In genomic region chr9:135574331-135574730, GRCh38 we compare ENCODE assay signal across 27 cellular contexts. TPM values are rescaled to one million over a fixed set of nuclear protein-coding genes. Genes with fewer than 3 reads are reported as not detected.
"Had no signal": no experiment of that assay in that cellular context is flagged by ENCODE, and none has a peak within 500 bp of the region (broad histone marks: within the 10 kb centered on the region; RNA-seq: fewer than 3 reads in every experiment).

No MANE protein-coding gene starts in this region.

- H3K36me3 Mint-ChIP-seq: natural killer cell treated with Interleukin-12 subunit alpha and Interleukin-12 subunit beta and Interleukin-15 and Interleukin-18, amount 100 ng/mL, for 72 hours; neural progenitor cell; stimulated activated effector memory CD8-positive, alpha-beta T cell treated with anti-CD3 and anti-CD28 coated beads, Interleukin-12 subunit alpha, Interleukin-12 subunit beta, amount 100 ng/mL, for 72 hours had no signal

- H3K4me3 ChIP-seq: colonic mucosa, hepatocyte, neural progenitor cell, prostate gland, right lobe of liver, tibial nerve had no signal

- H3K27ac ChIP-seq: colonic mucosa, hepatocyte, neural progenitor cell, parathyroid adenoma, prostate gland, right lobe of liver, tibial nerve had no signal

- H3K27ac Mint-ChIP-seq: endodermal cell; natural killer cell treated with Interleukin-12 subunit alpha and Interleukin-12 subunit beta and Interleukin-15 and Interleukin-18, amount 100 ng/mL, for 72 hours; neural progenitor cell; stimulated activated effector memory CD8-positive, alpha-beta T cell treated with anti-CD3 and anti-CD28 coated beads, Interleukin-12 subunit alpha, Interleukin-12 subunit beta, amount 100 ng/mL, for 72 hours had no signal

- H2AFZ ChIP-seq: hepatocyte, neural progenitor cell, parathyroid adenoma had no signal

- H3K9me3 ChIP-seq: colonic mucosa, prostate gland, right lobe of liver had no signal

- H3K4me2 ChIP-seq: hepatocyte, neural progenitor cell had no signal

- H3K9me3 Mint-ChIP-seq: natural killer cell treated with Interleukin-12 subunit alpha and Interleukin-12 subunit beta and Interleukin-15 and Interleukin-18, amount 100 ng/mL, for 72 hours had no signal

- H3K79me2 ChIP-seq: hepatocyte, parathyroid adenoma had no signal

- H3K4me1 Mint-ChIP-seq: endodermal cell; neural progenitor cell; stimulated activated effector memory CD8-positive, alpha-beta T cell treated with anti-CD3 and anti-CD28 coated beads, Interleukin-12 subunit alpha, Interleukin-12 subunit beta, amount 100 ng/mL, for 72 hours had no signal

- DNase-seq: colonic mucosa; dermis blood vessel endothelial cell; effector CD4-positive, alpha-beta T cell; endodermal cell; foreskin melanocyte; kidney glomerular epithelial cell; midbrain; nucleus accumbens; retina; stimulated activated CD4-positive, alpha-beta T cell treated with anti-CD3 and anti-CD28 coated beads, Interleukin-4, amount 100 ng/mL, for 1 hour; stimulated activated CD8-positive, alpha-beta memory T cell treated with anti-CD3 and anti-CD28 coated beads, Interleukin-4, amount 100 ng/mL, for 48 hours; stimulated activated naive CD8-positive, alpha-beta T cell treated with anti-CD3 and anti-CD28 coated beads, Interleukin-15, Interleukin-2, amounts not matched to agents 100 U/mL and 50 U/mL, for 24 hours had no signal

- H3K27me3 ChIP-seq: colonic mucosa, hepatocyte, neural progenitor cell, right lobe of liver, tibial nerve had no signal

- H3K9ac ChIP-seq: neural progenitor cell, parathyroid adenoma had no signal

- H3K4me3 Mint-ChIP-seq: endodermal cell; natural killer cell treated with Interleukin-12 subunit alpha and Interleukin-12 subunit beta and Interleukin-15 and Interleukin-18, amount 100 ng/mL, for 72 hours; neural progenitor cell; stimulated activated effector memory CD8-positive, alpha-beta T cell treated with anti-CD3 and anti-CD28 coated beads, Interleukin-12 subunit alpha, Interleukin-12 subunit beta, amount 100 ng/mL, for 72 hours had no signal

- H3K36me3 ChIP-seq: colonic mucosa, neural progenitor cell, prostate gland, right lobe of liver, tibial nerve had no signal

- ATAC-seq: left lobe of liver; stimulated activated effector memory CD8-positive, alpha-beta T cell treated with anti-CD3 and anti-CD28 coated beads, Interleukin-12 subunit alpha, Interleukin-12 subunit beta, amount 100 ng/mL, for 72 hours; stimulated activated naive CD8-positive, alpha-beta T cell treated with anti-CD3 and anti-CD28 coated beads, Interleukin-15, Interleukin-2, amounts not matched to agents 100 U/mL and 50 U/mL, for 24 hours had no signal

- FAIRE-seq: islet of Langerhans had no signal

- H3K4me1 ChIP-seq: colonic mucosa, neural progenitor cell, parathyroid adenoma, prostate gland, right lobe of liver, tibial nerve had no signal

RNA-seq across cellular contexts. Expression of gene PAEP, which starts 12.8 kb away (rescaled TPM):
- total RNA-seq: cerebellum; colonic mucosa; dermis blood vessel endothelial cell; endodermal cell; hepatocyte; left lobe of liver; natural killer cell treated with Interleukin-12 subunit alpha and Interleukin-12 subunit beta and Interleukin-15 and Interleukin-18, amount 100 ng/mL, for 72 hours; right lobe of liver; temporal lobe; tibial nerve; ureter had no signal
- polyA plus RNA-seq: esophagus, hepatocyte had no signal

RNA-seq across cellular contexts. Expression of gene OBP2A, which starts 28.4 kb away (rescaled TPM):
- total RNA-seq: cerebellum; colonic mucosa; dermis blood vessel endothelial cell; endodermal cell; hepatocyte; left lobe of liver; natural killer cell treated with Interleukin-12 subunit alpha and Interleukin-12 subunit beta and Interleukin-15 and Interleukin-18, amount 100 ng/mL, for 72 hours; right lobe of liver; temporal lobe; tibial nerve; ureter had no signal
- polyA plus RNA-seq: esophagus, hepatocyte had no signal

RNA-seq across cellular contexts. Expression of gene LCN1, which starts 53.1 kb away (rescaled TPM):
- total RNA-seq: cerebellum; colonic mucosa; dermis blood vessel endothelial cell; endodermal cell; hepatocyte; left lobe of liver; lower leg skin; natural killer cell treated with Interleukin-12 subunit alpha and Interleukin-12 subunit beta and Interleukin-15 and Interleukin-18, amount 100 ng/mL, for 72 hours; prostate gland; right lobe of liver; temporal lobe; tibial nerve; ureter had no signal
- polyA plus RNA-seq: esophagus, hepatocyte had no signal
